ENCODE assay signal across 1 cellular context in genomic region chr13:93173656-93174055, GRCh38.
TF ChIP-seq lines count a peak whose summit lies in the region.

No MANE protein-coding gene starts in this region.

TF ChIP-seq in IMR-90, 13 proteins besides CTCF, POLR2A, EP300 and RAD21 (continued from another document):
- TF ChIP-seq ELK1 (IDR thresholded peaks at IDR 0.05; ENCODE audit: borderline replicate concordance, low read depth, low read length) (no peak), USF2 (IDR thresholded peaks at IDR 0.05; ENCODE audit: low read depth, low read length) (no peak), BHLHE40 (IDR thresholded peaks at IDR 0.05; ENCODE audit: low read depth, low read length) (no peak), RCOR1 (IDR thresholded peaks at IDR 0.05; ENCODE audit: insufficient replicate concordance, low read length) (no peak), FOS (IDR thresholded peaks at IDR 0.05; ENCODE audit: low read depth, low read length) (no peak), RFX5 (IDR thresholded peaks at IDR 0.05; ENCODE audit: low read depth, low read length) (no peak), CHD1 (IDR thresholded peaks at IDR 0.05; ENCODE audit: low read depth, low read length) (no peak)
